Comparison of ENCODE assay signal across 32 cellular contexts in the genomic region with DNA sequence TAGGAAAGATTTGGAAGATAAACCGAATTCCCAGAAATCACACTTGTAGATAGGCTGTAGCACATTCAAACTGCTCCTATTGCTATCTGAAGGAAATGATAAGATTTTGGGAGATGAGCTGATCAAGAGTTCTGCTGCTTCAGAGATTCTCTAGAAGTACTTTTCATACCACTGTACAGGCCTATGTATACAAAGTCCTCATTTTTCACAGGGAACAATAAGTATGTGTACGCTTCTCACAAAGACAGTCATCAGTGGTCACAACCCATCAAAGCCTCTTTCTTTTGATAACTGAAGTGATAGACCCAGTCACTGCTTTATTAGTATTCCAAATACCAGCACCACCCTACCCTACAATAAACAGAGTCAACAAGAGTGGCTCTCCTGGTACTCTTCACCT.
"Had no signal": no experiment of that assay in that cellular context is flagged by ENCODE, and none has a peak within 500 bp of the region (broad histone marks: within the 10 kb centered on the region; RNA-seq: fewer than 3 reads in every experiment).

No MANE protein-coding gene starts in this region.

- H3K4me1 ChIP-seq: gastrocnemius medialis, thyroid gland, upper lobe of left lung, vagina had no signal

- H3K4me1 Mint-ChIP-seq: activated naive CD8-positive, alpha-beta T cell treated with anti-CD3 and anti-CD28 coated beads, Interleukin-2, amount 10 ng/mL, durations not matched to agents 7 days and 5 days; T-helper 17 cell had no signal

- H3K9me3 ChIP-seq: gastrocnemius medialis, thyroid gland, upper lobe of left lung, vagina had no signal

- ATAC-seq: activated CD4-positive, CD25-positive, alpha-beta regulatory T cell treated with anti-CD3 and anti-CD28 coated beads, Interleukin-2, amount 50 U/mL, for 24 hours; gastrocnemius medialis; mucosa of descending colon; natural killer cell treated with Interleukin-12 subunit alpha and Interleukin-12 subunit beta and Interleukin-15 and Interleukin-18, amount 100 ng/mL, for 72 hours; sciatic nerve; stimulated activated naive CD8-positive, alpha-beta T cell treated with anti-CD3 and anti-CD28 coated beads, Interleukin-15, Interleukin-2, amounts not matched to agents 100 U/mL and 50 U/mL, for 24 hours; T-helper 17 cell had no signal

- H3K27me3 ChIP-seq: brain microvascular endothelial cell, gastrocnemius medialis, thyroid gland, upper lobe of left lung, vagina had no signal

- H3K4me3 Mint-ChIP-seq: activated naive CD4-positive, alpha-beta T cell treated with anti-CD3 and anti-CD28 coated beads for 36 hours; activated naive CD8-positive, alpha-beta T cell treated with anti-CD3 and anti-CD28 coated beads, Interleukin-2, amount 10 ng/mL, durations not matched to agents 7 days and 5 days; activated T-helper 1 cell treated with anti-CD3 and anti-CD28 coated beads, Interleukin-12 subunit alpha, Interleukin-12 subunit beta, Interleukin-2, Interleukin-4 antibody, amounts not matched to agents 30 ng/mL and 10 ng/mL and 1 ng/mL, durations not matched to agents 14 hours and 24 hours and 36 hours; dendritic cell treated with granulocyte-macrophage colony-stimulating factor and Interleukin-4, amounts not matched to agents 40 ng/mL and 50 ng/mL, for 4 days; natural killer cell treated with Interleukin-12 subunit alpha and Interleukin-12 subunit beta and Interleukin-15 and Interleukin-18, amount 100 ng/mL, for 72 hours; T-helper 17 cell had no signal

- H3K27ac ChIP-seq: brain microvascular endothelial cell, epithelial cell of prostate, gastrocnemius medialis, skin epidermis, thyroid gland, upper lobe of left lung, vagina, WERI-Rb-1 had no signal

- DNase-seq: activated CD4-positive, alpha-beta T cell treated with anti-CD3 and anti-CD28 coated beads for 48 hours; activated CD4-positive, alpha-beta T cell treated with anti-CD3 and anti-CD28 coated beads, Interleukin-2, amount 50 U/mL, for 48 hours; activated CD8-positive, alpha-beta memory T cell treated with anti-CD3 and anti-CD28 coated beads for 24 hours; activated effector memory CD4-positive, alpha-beta T cell treated with anti-CD3 and anti-CD28 coated beads, Interleukin-2, amount 50 U/mL, for 16 hours; activated naive CD4-positive, alpha-beta T cell treated with anti-CD3 and anti-CD28 coated beads for 36 hours; activated naive CD8-positive, alpha-beta T cell treated with anti-CD3 and anti-CD28 coated beads, Interleukin-2, amount 10 ng/mL, durations not matched to agents 7 days and 5 days; activated T-cell treated with anti-CD3 and anti-CD28 coated beads, Interleukin-2, amount 50 U/mL, for 1 hour; brain microvascular endothelial cell; central memory CD4-positive, alpha-beta T cell; effector CD4-positive, alpha-beta T cell; gastrocnemius medialis; kidney; mesenchymal stem cell; mucosa of descending colon; retina; stimulated activated CD4-positive, alpha-beta T cell treated with anti-CD3 and anti-CD28 coated beads, Interleukin-12 subunit alpha, Interleukin-12 subunit beta, amount 100 ng/mL, for 4 hours; stimulated activated CD4-positive, alpha-beta T cell treated with anti-CD3 and anti-CD28 coated beads, Interleukin-4, amount 100 ng/mL, for 1 hour; stimulated activated naive CD8-positive, alpha-beta T cell treated with anti-CD3 and anti-CD28 coated beads, Interleukin-15, Interleukin-2, amounts not matched to agents 100 U/mL and 50 U/mL, for 24 hours; T-helper 17 cell; T1000; thyroid gland; upper lobe of left lung; WERI-Rb-1 had no signal

- H3K27me3 Mint-ChIP-seq: dendritic cell treated with granulocyte-macrophage colony-stimulating factor and Interleukin-4, amounts not matched to agents 40 ng/mL and 50 ng/mL, for 4 days; natural killer cell treated with Interleukin-12 subunit alpha and Interleukin-12 subunit beta and Interleukin-15 and Interleukin-18, amount 100 ng/mL, for 72 hours; progenitor cell of endocrine pancreas; T-helper 17 cell had no signal

- H3K27ac Mint-ChIP-seq: activated naive CD4-positive, alpha-beta T cell treated with anti-CD3 and anti-CD28 coated beads for 36 hours; activated naive CD8-positive, alpha-beta T cell treated with anti-CD3 and anti-CD28 coated beads, Interleukin-2, amount 10 ng/mL, durations not matched to agents 7 days and 5 days; activated T-helper 1 cell treated with anti-CD3 and anti-CD28 coated beads, Interleukin-12 subunit alpha, Interleukin-12 subunit beta, Interleukin-2, Interleukin-4 antibody, amounts not matched to agents 30 ng/mL and 10 ng/mL and 1 ng/mL, durations not matched to agents 14 hours and 24 hours and 36 hours; dendritic cell treated with granulocyte-macrophage colony-stimulating factor and Interleukin-4, amounts not matched to agents 40 ng/mL and 50 ng/mL, for 4 days; natural killer cell treated with Interleukin-12 subunit alpha and Interleukin-12 subunit beta and Interleukin-15 and Interleukin-18, amount 100 ng/mL, for 72 hours; progenitor cell of endocrine pancreas; T-helper 17 cell had no signal
